Comparison of ENCODE assay signal across 8 cellular contexts in the genomic region with DNA sequence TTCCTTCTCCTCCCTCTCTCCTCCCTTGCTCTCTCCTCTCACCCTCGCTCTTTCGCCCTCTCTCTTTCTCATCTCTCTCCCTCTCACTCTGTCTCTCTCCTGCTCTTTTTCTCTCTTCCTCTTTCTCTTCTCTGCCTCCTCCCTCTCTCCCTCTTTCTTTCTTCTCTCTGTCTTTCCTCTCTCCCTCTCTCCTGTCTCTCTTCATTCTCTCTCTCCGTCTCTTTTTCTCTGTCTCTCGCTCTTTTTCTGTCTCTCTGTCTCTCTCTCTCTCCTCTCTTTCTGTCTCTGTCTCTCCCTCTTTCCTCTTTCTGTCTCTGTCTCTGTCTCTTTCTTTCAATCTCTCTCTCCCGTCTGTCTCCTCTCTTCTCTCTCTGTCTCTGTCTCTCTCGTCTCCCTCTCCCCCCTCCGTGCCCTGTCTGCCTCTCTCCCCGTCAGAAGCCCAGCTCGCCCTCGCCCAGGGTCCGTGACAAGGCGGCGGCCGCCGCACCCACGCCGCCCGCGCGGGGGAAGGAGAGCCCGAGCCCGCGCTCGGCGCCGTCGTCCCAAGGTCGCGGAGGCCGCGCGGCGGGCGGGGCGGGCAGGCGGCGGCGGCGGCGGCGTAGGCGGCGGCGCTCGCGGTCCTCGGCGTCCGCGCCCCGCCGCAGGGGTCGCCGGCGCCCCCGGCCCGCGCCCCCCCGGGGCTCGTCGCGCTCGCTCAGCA. TPM values are rescaled to one million over a fixed set of nuclear protein-coding genes. Genes with fewer than 3 reads are reported as not detected.
DNase-seq lines count a peak whose midpoint lies in the region; ATAC-seq and TF ChIP-seq lines count a peak whose summit lies in the region.

No MANE protein-coding gene starts in this region.

- no TSS peak for BruUV-seq in A673 (replicated peaks; lab: Mats Ljungman, UMichigan)

- no peaks in the 10 kb centered on the region for H3K4me1 ChIP-seq in A673 (ENCODE audit: insufficient read depth, low read length, poor library complexity, severe bottlenecking)
- peaks cover 11% of the 10 kb centered on the region for H3K4me1 ChIP-seq in HUES64 (ENCODE audit: insufficient read depth, low read length)

- no peaks in the 10 kb centered on the region for H3K9me3 Mint-ChIP-seq in chondrocyte (ENCODE audit: low read depth)
- H3K9me3 Mint-ChIP-seq in mesothelial cell of epicardium, result no peaks in the 10 kb centered on the region

- peaks cover 19% of the 10 kb centered on the region for H3K27me3 ChIP-seq in A673 (replicated peaks; ENCODE audit: insufficient read depth, low read depth, low read length, poor library complexity)
- H3K27me3 ChIP-seq in HUES64 (ENCODE audit: insufficient read depth, low read length), result peaks cover 47% of the 10 kb centered on the region

- DNase-seq in A673 (ENCODE audit: low spot score) (no peak), chondrocyte (ENCODE audit: low spot score) (no peak), mesothelial cell of epicardium (ENCODE audit: low spot score in 2 of 2, unreplicated experiment in 2 of 2) (no peak), NCI-H2029 treated with DMSO at 0.1 percent for 48 hours (lab: John Stamatoyannopoulos, UW) (no peak)

- H3K9ac ChIP-seq in HUES64 (ENCODE audit: low read depth, low read length), result no peak overlapping the region

- CTCF ChIA-PET in A673 (lab: Charles Lee), result interaction anchor here (1.7 kb wide), 1 partner anchor 11 kb away, joined by 12 read pairs; no protein-coding TSS in a partner anchor

- H3K36me3 ChIP-seq in A673 (ENCODE audit: insufficient read depth, low read length, poor library complexity, severe bottlenecking) (no peaks in the 10 kb centered on the region), HUES64 (ENCODE audit: insufficient read depth, low read length) (no peaks in the 10 kb centered on the region; the same call in 1 of the 2 replicates)

- under 1% methylated on average over 63 of the region's 63 CpGs for WGBS in HUES64

- no peak for TF ChIP-seq CTCF in A673 (conservative IDR thresholded peaks at IDR 0.05; ENCODE audit: low read depth, low read length)
- TF ChIP-seq CTCF in chondrocyte (IDR thresholded peaks at IDR 0.05), result no peak
- no peak for TF ChIP-seq CTCF in mesothelial cell of epicardium (IDR thresholded peaks at IDR 0.05; ENCODE audit: unreplicated experiment)

- H3K27ac ChIP-seq in A673 (ENCODE audit: low read depth, low read length, poor library complexity, severe bottlenecking) (no peak overlapping the region), HUES64 (ENCODE audit: low read depth, low read length) (no peak overlapping the region)

- POLR2A ChIA-PET in A673 (lab: Charles Lee; ENCODE audit: low non-redundant PET), result no interaction called here

- H3K27ac Mint-ChIP-seq in chondrocyte (ENCODE audit: unreplicated experiment) (no peak overlapping the region), mesothelial cell of epicardium (no peak overlapping the region)

- H3K27me3 Mint-ChIP-seq in chondrocyte (ENCODE audit: low read depth) (peaks cover 20% of the 10 kb centered on the region), mesothelial cell of epicardium (ENCODE audit: low read depth) (peaks cover 70% of the 10 kb centered on the region)

- H3K9me3 ChIP-seq in A673 (ENCODE audit: low read depth, low read length, poor library complexity, severe bottlenecking) (no peaks in the 10 kb centered on the region), HUES64 (ENCODE audit: insufficient read depth, low read depth, low read length) (no peaks in the 10 kb centered on the region)

- H3K4me3 ChIP-seq in A673 (ENCODE audit: low read depth, low read length, poor library complexity, severe bottlenecking) (peak overlapping the region; percentile 57), HUES64 (ENCODE audit: low read length) (peak overlapping the region; percentile 68)

- peak overlapping the region; percentile 73 for H3K4me3 Mint-ChIP-seq in chondrocyte (ENCODE audit: unreplicated experiment)
- peak overlapping the region; percentile 63 for H3K4me3 Mint-ChIP-seq in mesothelial cell of epicardium

- ATAC-seq in GM18519 (IDR thresholded peaks at IDR 0.05; ENCODE audit: low FRiP score, unreplicated experiment) (no peak), HG02885 (IDR thresholded peaks at IDR 0.05; ENCODE audit: poor library complexity, unreplicated experiment) (no peak), GM19351 (IDR thresholded peaks at IDR 0.05; ENCODE audit: unreplicated experiment) (no peak)

- H3K4me1 Mint-ChIP-seq in chondrocyte (ENCODE audit: low read depth), result peaks cover 13% of the 10 kb centered on the region
- H3K4me1 Mint-ChIP-seq in mesothelial cell of epicardium, result peaks cover 12% of the 10 kb centered on the region

- H3K36me3 Mint-ChIP-seq in chondrocyte (ENCODE audit: low read depth) (peaks cover 1% of the 10 kb centered on the region), mesothelial cell of epicardium (no peaks in the 10 kb centered on the region)

- intact Hi-C loops in A673 (cut with micrococcal nuclease; ENCODE audit: unreplicated experiment), result no loop called here

RNA-seq across cellular contexts. Expression of gene HSPB1, which starts 21.3 kb away (rescaled TPM):
- 354 and 375 TPM in 2 replicates for total RNA-seq in A673 (2021)
- 203 TPM for polyA plus RNA-seq in HUES64 (2013, experiment 1 of 2)
- polyA plus RNA-seq in HUES64 (2013, experiment 2 of 2), result 252 TPM
- total RNA-seq in chondrocyte, result 1,313 to 1,335 TPM (median 1,322 TPM) in 3 replicates
- 235 to 241 TPM (median 239 TPM) in 3 replicates for total RNA-seq in mesothelial cell of epicardium
